ENCODE assay signal across 8 cellular contexts in the genomic region with DNA sequence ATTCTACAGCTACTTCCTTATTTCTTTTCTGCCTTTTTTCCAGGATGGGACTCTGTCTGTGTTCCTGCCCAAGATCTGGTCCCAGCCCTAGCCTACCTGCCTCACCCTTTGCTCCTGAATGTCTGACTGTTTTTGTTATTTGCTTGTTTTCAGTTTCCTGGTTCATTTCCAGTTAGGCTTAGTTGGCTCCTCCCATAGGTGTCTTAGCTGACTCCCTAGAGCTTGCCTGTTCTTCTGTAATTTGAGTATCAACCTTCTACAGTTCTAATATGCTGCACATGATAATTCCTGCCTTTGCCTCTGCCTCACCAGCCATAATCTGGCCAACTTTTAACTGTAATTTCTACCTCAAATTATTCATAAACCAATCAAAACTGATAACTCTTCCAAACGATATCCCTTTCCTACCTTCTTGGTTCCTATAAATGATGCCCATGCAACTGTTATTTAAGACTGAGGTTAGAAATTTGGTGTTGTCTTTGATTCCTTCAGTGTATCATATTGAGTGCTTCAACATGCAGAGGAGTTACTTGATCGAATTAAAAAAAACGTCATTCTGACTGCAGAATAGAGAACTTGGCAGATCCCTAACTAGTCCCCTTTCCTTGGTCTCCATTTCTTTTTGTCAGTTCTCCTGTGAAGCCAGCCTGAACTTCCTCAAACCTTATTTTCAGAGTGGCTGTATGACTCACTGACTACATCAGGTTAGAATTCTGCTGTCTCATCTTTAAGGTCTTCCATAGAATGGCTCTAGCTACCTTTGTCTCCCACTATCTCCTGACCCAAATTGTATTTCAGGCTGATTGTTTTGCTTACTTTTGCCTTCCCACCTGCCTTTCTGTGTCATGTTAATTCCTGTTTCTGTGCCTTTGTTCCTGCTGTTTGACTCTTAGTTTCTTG. TPM values are rescaled to one million over a fixed set of nuclear protein-coding genes. Genes with fewer than 3 reads are reported as not detected.
A peak's percentile ranks its signal among the peaks of the same experiment; 100 is the strongest.
DNase-seq lines count a peak whose midpoint lies in the region; ATAC-seq and TF ChIP-seq lines count a peak whose summit lies in the region.

No MANE protein-coding gene starts in this region.

- H3K9ac ChIP-seq in SK-N-SH, result no peak overlapping the region

- H3K79me2 ChIP-seq in SK-N-SH (ENCODE audit: insufficient read depth), result peaks cover 91% of the 10 kb centered on the region

- no peak for TF ChIP-seq EP300 in SK-N-SH (IDR thresholded peaks at IDR 0.05; ENCODE audit: borderline replicate concordance in 1 of 2, low read depth in 1 of 2, low read length in 1 of 2)

- peaks cover 0 to 19% of the 10 kb centered on the region in 2 experiments; a peak in 2 of 4 replicates for H3K4me1 ChIP-seq in SK-N-SH (ENCODE audit: control insufficient read depth in 1 of 2, insufficient read depth in 2 of 2, low read depth in 1 of 2, low read length in 1 of 2)
- peaks cover 4% of the 10 kb centered on the region for H3K4me1 ChIP-seq in prostate gland (replicated peaks)
- peaks cover 2 to 3% of the 10 kb centered on the region in 2 donors for H3K4me1 ChIP-seq in aorta (ENCODE audit: control insufficient read depth in 1 of 2, insufficient read depth in 2 of 2, low read length in 2 of 2)

- ATAC-seq in HG02870 (IDR thresholded peaks at IDR 0.05; ENCODE audit: unreplicated experiment), result peak; percentile 42
- ATAC-seq in aorta (ENCODE audit: low FRiP score), result no peak
- no peak for ATAC-seq in GM18502 (IDR thresholded peaks at IDR 0.05; ENCODE audit: poor library complexity, unreplicated experiment)
- no peak for ATAC-seq in HG03469 (IDR thresholded peaks at IDR 0.05; ENCODE audit: unreplicated experiment)

- H3K27me3 ChIP-seq in SK-N-SH (ENCODE audit: insufficient read depth) (no peaks in the 10 kb centered on the region), prostate gland (replicated peaks; ENCODE audit: insufficient read depth) (no peaks in the 10 kb centered on the region), aorta (ENCODE audit: control insufficient read depth in 1 of 2, insufficient read depth in 2 of 2, low read length in 1 of 2) (no peaks in the 10 kb centered on the region)

- H3K4me3 ChIP-seq in SK-N-SH (ENCODE audit: low read depth in 2 of 2, low read length in 1 of 2) (no peak overlapping the region), prostate gland (no peak overlapping the region), aorta (ENCODE audit: low read length in 2 of 2) (no peak overlapping the region)

- H3K9me3 ChIP-seq in SK-N-SH (no peaks in the 10 kb centered on the region), prostate gland (no peaks in the 10 kb centered on the region), aorta (ENCODE audit: control insufficient read depth, low read length) (no peaks in the 10 kb centered on the region)

- no peaks in the 10 kb centered on the region for H3K9me2 ChIP-seq in SK-N-SH

- CTCF ChIA-PET in SK-N-SH (lab: Yijun Ruan, JAX), result interaction anchor here (0.5 kb wide), 1 partner anchor 24 kb away, joined by 3 read pairs; no protein-coding TSS in a partner anchor

- H3K36me3 ChIP-seq in SK-N-SH (replicated peaks in 1 of 2; ENCODE audit: control insufficient read depth in 1 of 2, insufficient read depth in 2 of 2, low read length in 1 of 2) (peaks cover 7 to 13% of the 10 kb centered on the region in 2 experiments), prostate gland (no peaks in the 10 kb centered on the region), aorta (ENCODE audit: control insufficient read depth in 1 of 2, insufficient read depth in 2 of 2, low read length in 1 of 2) (peaks cover 0 to 3% of the 10 kb centered on the region in 2 donors)

- intact Hi-C loops in prostate gland (cut with DNase I), result no loop called here
- intact Hi-C loops in aorta (cut with DNase I), result no loop called here

- TF ChIP-seq RAD21 in SK-N-SH (IDR thresholded peaks at IDR 0.05; ENCODE audit: low read length), result no peak

- H4K20me1 ChIP-seq in SK-N-SH (ENCODE audit: insufficient read depth), result peaks cover 5% of the 10 kb centered on the region; the same call in 1 of the 2 replicates

- POLR2A ChIA-PET in SK-N-SH (lab: Yijun Ruan, JAX), result no interaction called here

- 0 out of 2 replicates have a peak overlapping the region, but pooled peaks have one; percentile 6 for H3K4me2 ChIP-seq in SK-N-SH

- TF ChIP-seq POLR2A in prostate gland (IDR thresholded peaks at IDR 0.05), result peak; percentile 61

- H3F3A ChIP-seq in SK-N-SH (replicated peaks; ENCODE audit: insufficient read depth), result peaks cover 15% of the 10 kb centered on the region

- WGBS in SK-N-SH (ENCODE audit: low lambda C conversion rate), result 72% methylated on average over 3 of the region's 3 CpGs
- WGBS in prostate gland, result 57% methylated on average over 3 of the region's 3 CpGs
- 69 to 81% methylated on average over 3 of the region's 3 CpGs for WGBS in aorta, 2 donors

- H3K27ac ChIP-seq in C4-2B (peak overlapping the region; percentile 55), SK-N-SH (ENCODE audit: low read depth in 2 of 2, low read length in 1 of 2) (peak overlapping the region; percentile 1 to 61; a peak in 3 of 4 replicates), prostate gland (peak overlapping the region; percentile 9 to 28), aorta (ENCODE audit: low read depth in 1 of 2, low read length in 2 of 2) (no peak overlapping the region)

- TF ChIP-seq CTCF in C4-2B (conservative IDR thresholded peaks at IDR 0.05) (no peak), SK-N-SH (IDR thresholded peaks at IDR 0.05) (no peak), prostate gland (IDR thresholded peaks at IDR 0.05) (no peak)

- peak overlapping the region; percentile 53; the same call in 1 of the 2 replicates for H2AFZ ChIP-seq in SK-N-SH (ENCODE audit: low read depth)

- DNase-seq in SK-N-SH (no peak), fibroblast of gingiva (ENCODE audit: low read depth) (peak; percentile 39), prostate gland (ENCODE audit: low spot score) (peak; percentile 30), aorta (no peak)

TF ChIP-seq in SK-N-SH, 30 proteins besides CTCF, POLR2A, EP300 and RAD21:
- peak; percentile 68; the same call in 1 of the 2 replicates for TF ChIP-seq FOSL2 (IDR thresholded peaks at IDR 0.05; ENCODE audit: borderline replicate concordance, low read depth)
- TF ChIP-seq JUND (IDR thresholded peaks at IDR 0.05), result peak; percentile 45
- no peak for TF ChIP-seq MXI1 (IDR thresholded peaks at IDR 0.05; ENCODE audit: low read depth, low read length)

RNA-seq across cellular contexts. Expression of gene GOLM2, which starts 8.4 kb away (rescaled TPM):
- 28.1 and 33.3 TPM in 2 replicates for polyA plus RNA-seq in SK-N-SH (2012; rRNA removed)
- 47.4 and 56.2 TPM in 2 replicates for polyA plus RNA-seq in SK-N-SH (2012; cell fraction: cytosol; rRNA removed)
- 10.7 and 18.6 TPM in 2 replicates for polyA plus RNA-seq in SK-N-SH (2012; cell fraction: nucleus; rRNA removed)
- total RNA-seq in prostate gland, result 100 to 1,000 TPM; 159 to 179 TPM
- 100 to 1,000 TPM in 1 of 2 donors, 10 to 100 TPM in 1; 90.7 to 131 TPM for total RNA-seq in aorta
- 10 to 100 TPM; 64.6 to 80.6 TPM for polyA plus RNA-seq in aorta

Comparison
In these comparisons a context has a peak if more than half of its experiments do, and no peak if none do; other contexts are left out.
1. H3K27ac ChIP-seq: peak in C4-2B (single experiment), SK-N-SH (2 of 2) and prostate gland (2 of 2); none in aorta (0 of 2).
2. DNase-seq: peak in fibroblast of gingiva (single experiment) and prostate gland (single experiment); none in SK-N-SH (single experiment) and aorta (0 of 2).